Comparison of ENCODE assay signal across 16 cellular contexts in the genomic region with DNA sequence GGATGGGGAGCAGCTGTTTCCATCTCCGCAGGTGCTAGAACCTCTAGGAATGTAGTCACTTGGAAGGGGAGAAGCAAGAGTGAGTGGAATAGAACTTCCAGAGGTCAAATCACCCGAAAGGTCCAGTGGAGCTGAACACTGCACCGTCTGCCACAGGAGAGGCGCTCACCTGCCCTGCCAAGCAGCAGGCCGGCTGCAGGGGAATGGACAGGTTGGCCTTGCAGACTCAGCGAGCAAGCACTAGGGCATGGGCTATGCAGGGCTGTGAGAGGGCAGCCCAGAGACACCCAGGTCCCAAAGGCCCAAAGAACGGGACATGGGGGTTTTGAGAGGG.
DNase-seq lines count a peak whose midpoint lies in the region; ATAC-seq and TF ChIP-seq lines count a peak whose summit lies in the region.
"Had no signal": no experiment of that assay in that cellular context is flagged by ENCODE, and none has a peak within 500 bp of the region (broad histone marks: within the 10 kb centered on the region; RNA-seq: fewer than 3 reads in every experiment).

No MANE protein-coding gene starts in this region.

- H3K27ac Mint-ChIP-seq in activated CD8-positive, alpha-beta memory T cell treated with anti-CD3 and anti-CD28 coated beads, Interleukin-2, amount 10 ng/mL, durations not matched to agents 7 days and 5 days: no peak overlapping the region
- no peak overlapping the region for H3K27ac Mint-ChIP-seq in endodermal cell

- no peak overlapping the region for H3K4me3 Mint-ChIP-seq in activated CD8-positive, alpha-beta memory T cell treated with anti-CD3 and anti-CD28 coated beads, Interleukin-2, amount 10 ng/mL, durations not matched to agents 7 days and 5 days
- H3K4me3 Mint-ChIP-seq in endodermal cell: no peak overlapping the region

- H3K9ac ChIP-seq in endodermal cell (ENCODE audit: extremely low read depth, low read length, poor library complexity, severe bottlenecking): no peak overlapping the region

- no peak for TF ChIP-seq POLR2A in sigmoid colon (IDR thresholded peaks at IDR 0.05)

- H3K4me1 ChIP-seq in endodermal cell (ENCODE audit: control insufficient read depth, insufficient read depth, low read length) (no peaks in the 10 kb centered on the region), sigmoid colon (peaks cover 0 to 24% (median 9%) of the 10 kb centered on the region in 4 donors)
- H3K4me1 ChIP-seq: prostate gland had no signal

- H3K27ac ChIP-seq in endodermal cell (ENCODE audit: low read depth, low read length): no peak overlapping the region
- H3K27ac ChIP-seq in sigmoid colon: peak overlapping the region; percentile 56 to 71 (median 62)
- H3K27ac ChIP-seq: body of pancreas, neutrophil, prostate gland, SK-N-MC had no signal

- no peak for TF ChIP-seq EP300 in sigmoid colon (IDR thresholded peaks at IDR 0.05)

- ATAC-seq in activated CD8-positive, alpha-beta memory T cell treated with anti-CD3 and anti-CD28 coated beads, Interleukin-2, amount 10 ng/mL, durations not matched to agents 7 days and 5 days: no peak

- WGBS in endodermal cell (ENCODE audit: insufficient coverage in 1 of 2, insufficient read length in 1 of 2), 2 experiments: 92 to 94% methylated on average over 5 to 7 of the region's 7 CpGs
- WGBS in sigmoid colon, 2 donors: 88 to 94% methylated on average over 7 of the region's 7 CpGs

- peaks cover 20% of the 10 kb centered on the region for H3K4me1 Mint-ChIP-seq in activated CD8-positive, alpha-beta memory T cell treated with anti-CD3 and anti-CD28 coated beads, Interleukin-2, amount 10 ng/mL, durations not matched to agents 7 days and 5 days
- H3K4me1 Mint-ChIP-seq in endodermal cell: peaks cover 3% of the 10 kb centered on the region

- no peaks in the 10 kb centered on the region for H3K36me3 Mint-ChIP-seq in activated CD8-positive, alpha-beta memory T cell treated with anti-CD3 and anti-CD28 coated beads, Interleukin-2, amount 10 ng/mL, durations not matched to agents 7 days and 5 days
- H3K36me3 Mint-ChIP-seq in endodermal cell (ENCODE audit: low read depth): no peaks in the 10 kb centered on the region
- H3K36me3 Mint-ChIP-seq: activated naive CD4-positive, alpha-beta T cell treated with anti-CD3 and anti-CD28 coated beads, Interleukin-2, amount 50 U/mL, for 72 hours had no signal

- H3K36me3 ChIP-seq in endodermal cell (ENCODE audit: control insufficient read depth, insufficient read depth, low read length): no peaks in the 10 kb centered on the region
- H3K36me3 ChIP-seq in sigmoid colon: peaks cover 0 to 38% (median 26%) of the 10 kb centered on the region in 4 donors
- H3K36me3 ChIP-seq: neutrophil, prostate gland had no signal

- H3K4me3 ChIP-seq in endodermal cell (ENCODE audit: low read length) (no peak overlapping the region), sigmoid colon (no peak overlapping the region)
- H3K4me3 ChIP-seq: body of pancreas, mucosa of descending colon, prostate gland, SK-N-MC had no signal

- no peaks in the 10 kb centered on the region for H3K27me3 Mint-ChIP-seq in activated CD8-positive, alpha-beta memory T cell treated with anti-CD3 and anti-CD28 coated beads, Interleukin-2, amount 10 ng/mL, durations not matched to agents 7 days and 5 days
- H3K27me3 Mint-ChIP-seq in endodermal cell (ENCODE audit: insufficient read depth): peaks cover 13% of the 10 kb centered on the region

- H3K27me3 ChIP-seq in endodermal cell (ENCODE audit: control insufficient read depth, insufficient read depth, low read length, poor library complexity, severe bottlenecking) (no peaks in the 10 kb centered on the region), sigmoid colon (no peaks in the 10 kb centered on the region)
- H3K27me3 ChIP-seq: body of pancreas had no signal

- intact Hi-C loops in sigmoid colon (cut with DNase I): loop anchor here (1.0 to 2.0 kb wide), 2 partner anchors 98 to 201 kb away; no protein-coding TSS in a partner anchor

- H3K9me3 ChIP-seq in endodermal cell (ENCODE audit: control insufficient read depth, low read length) (peaks cover 6% of the 10 kb centered on the region), sigmoid colon (no peaks in the 10 kb centered on the region)
- H3K9me3 ChIP-seq: body of pancreas, mucosa of descending colon, neutrophil, prostate gland had no signal

- peak; percentile 34 for DNase-seq in activated CD8-positive, alpha-beta memory T cell treated with anti-CD3 and anti-CD28 coated beads, Interleukin-2, amount 10 ng/mL, durations not matched to agents 7 days and 5 days
- no peak for DNase-seq in activated CD8-positive, alpha-beta memory T cell treated with anti-CD3 and anti-CD28 coated beads, Interleukin-2, amount 50 U/mL, for 48 hours
- peak; percentile 7 for DNase-seq in GM10266 (ENCODE audit: extremely low spot score)
- DNase-seq in endodermal cell: peak; percentile 43
- no peak for DNase-seq in sigmoid colon
- no peak for DNase-seq in GM03348 (ENCODE audit: low spot score)
- no peak for DNase-seq in stimulated activated CD4-positive, alpha-beta T cell treated with anti-CD3 and anti-CD28 coated beads, Interleukin-4, amount 100 ng/mL, for 1 hour
- no peak for DNase-seq in NK-92 (lab: John Stamatoyannopoulos, UW; ENCODE audit: unreplicated experiment)
- DNase-seq: DMS 273 treated with DMSO at 0.1 percent for 48 hours, NCI-H524 treated with DMSO at 0.1 percent for 48 hours had no signal

- CTCF ChIA-PET in activated CD8-positive, alpha-beta memory T cell treated with anti-CD3 and anti-CD28 coated beads, Interleukin-2, amount 10 ng/mL, durations not matched to agents 7 days and 5 days (lab: Charles Lee): interaction anchor here (0.9 to 9.3 kb wide), 22 partner anchors 10 to 285 kb away, joined by 3 to 156 read pairs (median 3); a partner anchor contains a TSS

- no peak for TF ChIP-seq CTCF in GM10266 (IDR thresholded peaks at IDR 0.05; ENCODE audit: control insufficient read depth, insufficient read depth, low read depth, missing control alignments)
- TF ChIP-seq CTCF in endodermal cell (conservative IDR thresholded peaks at IDR 0.05): no peak
- TF ChIP-seq CTCF in sigmoid colon (IDR thresholded peaks at IDR 0.05): no peak

- no peaks in the 10 kb centered on the region for H3K9me3 Mint-ChIP-seq in activated CD8-positive, alpha-beta memory T cell treated with anti-CD3 and anti-CD28 coated beads, Interleukin-2, amount 10 ng/mL, durations not matched to agents 7 days and 5 days (ENCODE audit: low read depth)
- peaks cover 16% of the 10 kb centered on the region for H3K9me3 Mint-ChIP-seq in endodermal cell
- H3K9me3 Mint-ChIP-seq: activated naive CD4-positive, alpha-beta T cell treated with anti-CD3 and anti-CD28 coated beads, Interleukin-2, amount 50 U/mL, for 72 hours had no signal

Comparison
In these comparisons a context has a peak if more than half of its experiments do, and no peak if none do; other contexts are left out.
1. DNase-seq: peak in activated CD8-positive, alpha-beta memory T cell treated with anti-CD3 and anti-CD28 coated beads, Interleukin-2, amount 10 ng/mL, durations not matched to agents 7 days and 5 days (single experiment), GM10266 (single experiment) and endodermal cell (single experiment); none in activated CD8-positive, alpha-beta memory T cell treated with anti-CD3 and anti-CD28 coated beads, Interleukin-2, amount 50 U/mL, for 48 hours (single experiment), sigmoid colon (single experiment), GM03348 (single experiment), stimulated activated CD4-positive, alpha-beta T cell treated with anti-CD3 and anti-CD28 coated beads, Interleukin-4, amount 100 ng/mL, for 1 hour (single experiment) and NK-92 (single experiment).